ENCODE assay signal across 1 cellular context in the genomic region with DNA sequence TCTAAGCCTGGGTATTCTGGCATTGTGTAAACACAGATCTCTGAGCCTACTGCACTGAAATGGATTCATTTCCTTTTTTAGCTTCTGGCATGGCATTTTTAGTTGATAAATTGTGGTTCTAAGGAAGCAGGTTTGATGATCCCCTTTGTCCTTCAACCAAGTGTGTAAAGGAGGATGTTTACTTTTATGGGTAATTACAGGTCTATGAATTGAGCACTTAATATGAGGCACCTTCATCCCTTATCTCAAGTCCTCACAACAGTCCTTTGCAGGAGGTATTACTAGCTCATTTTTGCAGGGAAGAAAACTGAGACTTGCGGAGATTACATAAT.
TF ChIP-seq lines count a peak whose summit lies in the region.

No MANE protein-coding gene starts in this region.

TF ChIP-seq in GM12878, 131 proteins besides CTCF, POLR2A, EP300 and RAD21 (continued from another document):
- no peak for TF ChIP-seq SRF (IDR thresholded peaks at IDR 0.05; ENCODE audit: low read depth in 2 of 2, low read length in 2 of 2)
- no peak for TF ChIP-seq LARP7 (IDR thresholded peaks at IDR 0.05)
- TF ChIP-seq BMI1 (IDR thresholded peaks at IDR 0.05; ENCODE audit: borderline replicate concordance) = no peak
